In the genomic region with DNA sequence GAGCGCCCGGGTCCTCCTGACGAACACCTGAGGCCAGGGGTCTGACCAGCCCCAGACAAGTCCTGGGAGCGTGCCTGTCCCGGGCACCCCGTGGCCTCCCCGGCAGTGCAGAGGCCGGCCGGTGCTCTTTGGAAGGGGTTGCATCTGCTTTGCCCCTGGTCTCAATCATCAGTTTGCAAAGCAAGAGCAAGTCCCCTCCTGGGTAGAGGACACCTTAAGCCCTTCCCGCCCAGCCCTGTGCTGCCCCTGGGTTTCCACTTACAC, we compare ENCODE assay signal across 31 cellular contexts. TPM values are rescaled to one million over a fixed set of nuclear protein-coding genes. Genes with fewer than 3 reads are reported as not detected.
"Had no signal": no experiment of that assay in that cellular context is flagged by ENCODE, and none has a peak within 500 bp of the region (broad histone marks: within the 10 kb centered on the region; RNA-seq: fewer than 3 reads in every experiment).

No MANE protein-coding gene starts in this region.

- H2AFZ ChIP-seq: neural progenitor cell, parathyroid adenoma had no signal

- H3K4me2 ChIP-seq: neural progenitor cell, smooth muscle cell had no signal

- H3K4me1 ChIP-seq: neural progenitor cell, parathyroid adenoma, psoas muscle, right lobe of liver, spleen, suprapubic skin, testis, tibial artery, transverse colon, upper lobe of right lung, uterus had no signal

- H3K9me3 ChIP-seq: ovary, psoas muscle, right lobe of liver, spleen, suprapubic skin, testis, tibial artery, transverse colon, upper lobe of right lung, uterus had no signal

- ATAC-seq: naive thymus-derived CD4-positive, alpha-beta T cell; natural killer cell; psoas muscle; right cardiac atrium; stimulated activated memory B cell treated with anti-CD40 and anti-IgM and Interleukin-4, amounts not matched to agents 10 μg/mL and 1 μg/mL and 100 μg/mL, for 72 hours; stimulated activated naive CD8-positive, alpha-beta T cell treated with anti-CD3 and anti-CD28 coated beads, Interleukin-15, amount 100 ng/mL, for 72 hours; stimulated activated naive CD8-positive, alpha-beta T cell treated with anti-CD3 and anti-CD28 coated beads, Interleukin-15, Interleukin-2, amounts not matched to agents 100 U/mL and 50 U/mL, for 24 hours; upper lobe of right lung had no signal

- DNase-seq: naive thymus-derived CD4-positive, alpha-beta T cell; natural killer cell; occipital lobe; right lobe of liver; spleen; stimulated activated CD4-positive, alpha-beta T cell treated with anti-CD3 and anti-CD28 coated beads, Interleukin-12 subunit alpha, Interleukin-12 subunit beta, amount 100 ng/mL, for 4 hours; stimulated activated CD4-positive, alpha-beta T cell treated with anti-CD3 and anti-CD28 coated beads, Interleukin-1b, Interleukin-23, amount 100 ng/mL, for 48 hours; stimulated activated CD4-positive, alpha-beta T cell treated with anti-CD3 and anti-CD28 coated beads, Interleukin-4, amount 100 ng/mL, for 1 hour; stimulated activated CD4-positive, alpha-beta T cell treated with anti-CD3 and anti-CD28 coated beads, Interleukin-4, amount 100 ng/mL, for 4 hours; stimulated activated CD8-positive, alpha-beta memory T cell treated with anti-CD3 and anti-CD28 coated beads, Interleukin-4, amount 100 ng/mL, for 48 hours; stimulated activated naive CD4-positive, alpha-beta T cell; stimulated activated naive CD8-positive, alpha-beta T cell treated with anti-CD3 and anti-CD28 coated beads, Interleukin-15, amount 100 ng/mL, for 72 hours; stimulated activated naive CD8-positive, alpha-beta T cell treated with anti-CD3 and anti-CD28 coated beads, Interleukin-15, Interleukin-2, amounts not matched to agents 100 U/mL and 50 U/mL, for 24 hours; substantia nigra; testis; tibial artery; transverse colon; upper lobe of right lung; uterus had no signal

- H3K27me3 ChIP-seq: neural progenitor cell, ovary, right lobe of liver, spleen, suprapubic skin, testis, tibial artery, transverse colon, upper lobe of right lung, uterus had no signal

- H3K9ac ChIP-seq: neural progenitor cell, parathyroid adenoma had no signal

- H3K36me3 ChIP-seq: neural progenitor cell, ovary, uterus had no signal

- H3K4me3 ChIP-seq: neural progenitor cell, ovary, psoas muscle, right lobe of liver, skin epidermis, smooth muscle cell, spleen, suprapubic skin, testis, tibial artery, transverse colon, upper lobe of right lung, uterus had no signal

- H3K27ac ChIP-seq: neural progenitor cell, ovary, parathyroid adenoma, psoas muscle, right lobe of liver, skin epidermis, spleen, suprapubic skin, testis, tibial artery, transverse colon, upper lobe of right lung, uterus had no signal

RNA-seq across cellular contexts. Expression of gene PRR35, which starts 44.3 kb away (rescaled TPM):
- total RNA-seq: naive thymus-derived CD4-positive, alpha-beta T cell; occipital lobe; ovary; progenitor cell of endocrine pancreas; psoas muscle; right cardiac atrium; right lobe of liver; smooth muscle cell; spleen; suprapubic skin; transverse colon; upper lobe of right lung; urinary bladder; uterus had no signal
- polyA plus RNA-seq: naive thymus-derived CD4-positive, alpha-beta T cell; neural cell; ovary; psoas muscle; right cardiac atrium; smooth muscle cell; spleen; urinary bladder had no signal

RNA-seq across cellular contexts. Expression of gene NHLRC4, which starts 50.9 kb away (rescaled TPM):
- polyA plus RNA-seq: neural cell had no signal
